Comparison of ENCODE assay signal across 1 cellular context in the genomic region with DNA sequence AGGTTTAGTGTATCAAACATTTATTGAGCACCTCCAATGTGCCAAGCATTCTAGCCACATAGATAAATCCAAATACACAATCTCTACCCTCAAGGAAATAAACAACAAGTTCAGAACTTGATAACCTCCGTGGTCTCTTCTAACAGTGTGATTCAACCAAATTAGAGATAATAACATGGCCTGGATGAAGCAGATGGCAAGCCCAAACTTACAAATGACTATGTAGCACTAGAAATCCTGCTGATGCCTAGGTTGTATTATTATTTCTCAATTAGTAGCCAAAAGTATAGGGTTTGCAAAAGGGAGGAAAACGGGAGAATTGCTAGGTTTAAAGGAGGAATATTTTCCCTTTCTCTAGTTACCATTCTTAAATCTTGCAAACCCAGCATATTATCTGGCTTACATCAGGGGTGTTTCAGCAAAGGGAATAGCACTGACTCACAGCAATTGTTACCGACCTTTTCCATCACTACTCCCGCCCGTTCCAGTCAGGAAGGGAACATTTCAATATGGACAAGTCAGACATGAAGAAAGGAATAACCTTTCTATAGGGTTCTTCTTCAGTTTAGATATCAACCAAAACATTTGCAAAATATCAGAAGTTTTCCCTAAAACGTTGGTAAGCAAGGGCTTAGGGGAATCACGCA.
TF ChIP-seq lines count a peak whose summit lies in the region.

No MANE protein-coding gene starts in this region.

TF ChIP-seq in GM23338, 12 proteins besides CTCF, POLR2A, EP300 and RAD21 (continued from another document):
- TF ChIP-seq, protein P1, sequence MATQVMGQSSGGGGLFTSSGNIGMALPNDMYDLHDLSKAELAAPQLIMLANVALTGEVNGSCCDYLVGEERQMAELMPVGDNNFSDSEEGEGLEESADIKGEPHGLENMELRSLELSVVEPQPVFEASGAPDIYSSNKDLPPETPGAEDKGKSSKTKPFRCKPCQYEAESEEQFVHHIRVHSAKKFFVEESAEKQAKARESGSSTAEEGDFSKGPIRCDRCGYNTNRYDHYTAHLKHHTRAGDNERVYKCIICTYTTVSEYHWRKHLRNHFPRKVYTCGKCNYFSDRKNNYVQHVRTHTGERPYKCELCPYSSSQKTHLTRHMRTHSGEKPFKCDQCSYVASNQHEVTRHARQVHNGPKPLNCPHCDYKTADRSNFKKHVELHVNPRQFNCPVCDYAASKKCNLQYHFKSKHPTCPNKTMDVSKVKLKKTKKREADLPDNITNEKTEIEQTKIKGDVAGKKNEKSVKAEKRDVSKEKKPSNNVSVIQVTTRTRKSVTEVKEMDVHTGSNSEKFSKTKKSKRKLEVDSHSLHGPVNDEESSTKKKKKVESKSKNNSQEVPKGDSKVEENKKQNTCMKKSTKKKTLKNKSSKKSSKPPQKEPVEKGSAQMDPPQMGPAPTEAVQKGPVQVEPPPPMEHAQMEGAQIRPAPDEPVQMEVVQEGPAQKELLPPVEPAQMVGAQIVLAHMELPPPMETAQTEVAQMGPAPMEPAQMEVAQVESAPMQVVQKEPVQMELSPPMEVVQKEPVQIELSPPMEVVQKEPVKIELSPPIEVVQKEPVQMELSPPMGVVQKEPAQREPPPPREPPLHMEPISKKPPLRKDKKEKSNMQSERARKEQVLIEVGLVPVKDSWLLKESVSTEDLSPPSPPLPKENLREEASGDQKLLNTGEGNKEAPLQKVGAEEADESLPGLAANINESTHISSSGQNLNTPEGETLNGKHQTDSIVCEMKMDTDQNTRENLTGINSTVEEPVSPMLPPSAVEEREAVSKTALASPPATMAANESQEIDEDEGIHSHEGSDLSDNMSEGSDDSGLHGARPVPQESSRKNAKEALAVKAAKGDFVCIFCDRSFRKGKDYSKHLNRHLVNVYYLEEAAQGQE (IDR thresholded peaks at IDR 0.05; ENCODE audit: unreplicated experiment) = no peak
- TF ChIP-seq CREB1 (CRISPR knock-in tag; IDR thresholded peaks at IDR 0.05; ENCODE audit: low read depth) (no peak), EZH2 (IDR thresholded peaks at IDR 0.05; ENCODE audit: low read depth, unreplicated experiment) (no peak), POLR2AphosphoS5 (IDR thresholded peaks at IDR 0.05; ENCODE audit: low read depth) (no peak), EZH2phosphoT487 (IDR thresholded peaks at IDR 0.05; ENCODE audit: unreplicated experiment) (no peak), STAT1 (IDR thresholded peaks at IDR 0.05; ENCODE audit: unreplicated experiment) (no peak)
- TF ChIP-seq, protein P2, sequence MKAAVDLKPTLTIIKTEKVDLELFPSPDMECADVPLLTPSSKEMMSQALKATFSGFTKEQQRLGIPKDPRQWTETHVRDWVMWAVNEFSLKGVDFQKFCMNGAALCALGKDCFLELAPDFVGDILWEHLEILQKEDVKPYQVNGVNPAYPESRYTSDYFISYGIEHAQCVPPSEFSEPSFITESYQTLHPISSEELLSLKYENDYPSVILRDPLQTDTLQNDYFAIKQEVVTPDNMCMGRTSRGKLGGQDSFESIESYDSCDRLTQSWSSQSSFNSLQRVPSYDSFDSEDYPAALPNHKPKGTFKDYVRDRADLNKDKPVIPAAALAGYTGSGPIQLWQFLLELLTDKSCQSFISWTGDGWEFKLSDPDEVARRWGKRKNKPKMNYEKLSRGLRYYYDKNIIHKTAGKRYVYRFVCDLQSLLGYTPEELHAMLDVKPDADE (IDR thresholded peaks at IDR 0.05) = no peak
